Comparison of ENCODE assay signal across 15 cellular contexts in genomic region chr6:144939926-144940325, GRCh38.
"Had no signal": no experiment of that assay in that cellular context is flagged by ENCODE, and none has a peak within 500 bp of the region (broad histone marks: within the 10 kb centered on the region; RNA-seq: fewer than 3 reads in every experiment).

No MANE protein-coding gene starts in this region.

- H3K4me2 ChIP-seq: neural progenitor cell had no signal

- H3K36me3 ChIP-seq: gastroesophageal sphincter, neural progenitor cell, pancreas, thyroid gland, vagina had no signal

- DNase-seq: activated CD4-positive, alpha-beta T cell treated with anti-CD3 and anti-CD28 coated beads, Interleukin-2, amount 50 U/mL, for 1 hour; activated naive CD4-positive, alpha-beta T cell; activated naive CD8-positive, alpha-beta T cell treated with anti-CD3 and anti-CD28 coated beads, Interleukin-2, amount 10 ng/mL, durations not matched to agents 7 days and 5 days; activated T-cell treated with anti-CD3 and anti-CD28 coated beads for 4 hours; anterior cingulate cortex; central memory CD4-positive, alpha-beta T cell; cortex of kidney; effector CD8-positive, alpha-beta T cell; pancreas; thyroid gland had no signal

- H2AFZ ChIP-seq: neural progenitor cell had no signal

- H3K27ac ChIP-seq: gastroesophageal sphincter, neural progenitor cell, pancreas, thyroid gland, vagina had no signal

- H3K9me3 ChIP-seq: gastroesophageal sphincter, pancreas, thyroid gland, vagina had no signal

- H3K4me1 ChIP-seq: gastroesophageal sphincter, neural progenitor cell, pancreas, thyroid gland, vagina had no signal

- ATAC-seq: gastroesophageal sphincter; left lobe of liver; pancreas; stimulated activated memory B cell treated with anti-CD40 and anti-IgM and Interleukin-4, amounts not matched to agents 10 μg/mL and 1 μg/mL and 100 μg/mL, for 72 hours had no signal

- H3K4me3 ChIP-seq: gastroesophageal sphincter, neural progenitor cell, pancreas, thyroid gland, vagina had no signal

- H3K27me3 ChIP-seq: gastroesophageal sphincter, neural progenitor cell, pancreas, thyroid gland, vagina had no signal
